18 cellular contexts compared by ENCODE assay signal in the genomic region with DNA sequence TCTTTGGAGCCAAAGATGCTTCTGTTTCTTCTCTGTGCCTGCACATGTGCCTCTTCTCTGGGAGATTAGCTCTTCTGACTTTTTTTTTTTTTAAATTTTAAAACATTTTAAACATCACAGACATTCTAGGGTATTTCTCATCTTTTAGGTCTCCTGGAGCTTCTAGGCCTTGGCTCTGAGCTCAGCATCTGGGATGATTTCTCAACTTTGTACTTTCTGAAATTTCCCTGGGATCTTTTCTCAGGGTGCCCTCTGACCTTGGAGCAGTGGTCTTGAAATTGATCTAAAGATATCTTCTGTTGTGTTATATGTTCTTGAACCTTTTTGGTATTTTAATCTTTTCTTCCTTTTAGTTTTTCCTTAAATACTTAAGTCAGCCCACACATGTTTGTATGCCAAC.
"Had no signal": no experiment of that assay in that cellular context is flagged by ENCODE, and none has a peak within 500 bp of the region (broad histone marks: within the 10 kb centered on the region; RNA-seq: fewer than 3 reads in every experiment).

No MANE protein-coding gene starts in this region.

- H3K4me1 Mint-ChIP-seq: stimulated activated effector memory CD8-positive, alpha-beta T cell treated with anti-CD3 and anti-CD28 coated beads, Interleukin-12 subunit alpha, Interleukin-12 subunit beta, amount 100 ng/mL, for 72 hours had no signal

- H3K27ac Mint-ChIP-seq: naive thymus-derived CD8-positive, alpha-beta T cell; stimulated activated effector memory CD8-positive, alpha-beta T cell treated with anti-CD3 and anti-CD28 coated beads, Interleukin-12 subunit alpha, Interleukin-12 subunit beta, amount 100 ng/mL, for 72 hours had no signal

- DNase-seq: effector memory CD4-positive, alpha-beta T cell; heart left ventricle; hippocampal formation; kidney glomerular epithelial cell; mammary epithelial cell; mucosa of descending colon; naive thymus-derived CD8-positive, alpha-beta T cell; ovary; right cardiac atrium; stimulated activated CD4-positive, alpha-beta T cell treated with anti-CD3 and anti-CD28 coated beads, Interleukin-4, amount 100 ng/mL, for 1 hour; stimulated activated CD8-positive, alpha-beta memory T cell treated with anti-CD3 and anti-CD28 coated beads, Interleukin-4, amount 100 ng/mL, for 48 hours; stimulated activated naive CD8-positive, alpha-beta T cell treated with anti-CD3 and anti-CD28 coated beads, Interleukin-15, Interleukin-2, amounts not matched to agents 100 U/mL and 50 U/mL, for 24 hours; tibial artery; upper lobe of left lung; uterus had no signal

- H3K9me3 Mint-ChIP-seq: stimulated activated effector memory CD8-positive, alpha-beta T cell treated with anti-CD3 and anti-CD28 coated beads, Interleukin-12 subunit alpha, Interleukin-12 subunit beta, amount 100 ng/mL, for 72 hours had no signal

- H3K36me3 Mint-ChIP-seq: naive thymus-derived CD8-positive, alpha-beta T cell; stimulated activated effector memory CD8-positive, alpha-beta T cell treated with anti-CD3 and anti-CD28 coated beads, Interleukin-12 subunit alpha, Interleukin-12 subunit beta, amount 100 ng/mL, for 72 hours had no signal

- H3K27me3 ChIP-seq: esophagus muscularis mucosa, ovary, tibial artery, upper lobe of left lung, uterus had no signal

- H3K36me3 ChIP-seq: esophagus muscularis mucosa, heart left ventricle, ovary, tibial artery, upper lobe of left lung, uterus had no signal

- H3K27ac ChIP-seq: epithelial cell of prostate, esophagus muscularis mucosa, heart left ventricle, ovary, tibial artery, upper lobe of left lung, uterus had no signal

- H3K4me3 ChIP-seq: esophagus muscularis mucosa, heart left ventricle, mucosa of descending colon, ovary, tibial artery, upper lobe of left lung, uterus had no signal

- H3K4me3 Mint-ChIP-seq: stimulated activated effector memory CD8-positive, alpha-beta T cell treated with anti-CD3 and anti-CD28 coated beads, Interleukin-12 subunit alpha, Interleukin-12 subunit beta, amount 100 ng/mL, for 72 hours had no signal

- ATAC-seq: heart left ventricle; mucosa of descending colon; naive thymus-derived CD8-positive, alpha-beta T cell; right cardiac atrium; stimulated activated effector memory CD8-positive, alpha-beta T cell treated with anti-CD3 and anti-CD28 coated beads, Interleukin-12 subunit alpha, Interleukin-12 subunit beta, amount 100 ng/mL, for 72 hours; stimulated activated naive CD8-positive, alpha-beta T cell treated with anti-CD3 and anti-CD28 coated beads, Interleukin-15, Interleukin-2, amounts not matched to agents 100 U/mL and 50 U/mL, for 24 hours had no signal

- H3K9me3 ChIP-seq: esophagus muscularis mucosa, mucosa of descending colon, ovary, tibial artery, upper lobe of left lung, uterus had no signal
